16 cellular contexts compared by ENCODE assay signal in genomic region chr9:1495282-1495681, GRCh38.
A peak's percentile ranks its signal among the peaks of the same experiment; 100 is the strongest.
DNase-seq lines count a peak whose midpoint lies in the region; ATAC-seq and TF ChIP-seq lines count a peak whose summit lies in the region.
"Had no signal": no experiment of that assay in that cellular context is flagged by ENCODE, and none has a peak within 500 bp of the region (broad histone marks: within the 10 kb centered on the region; RNA-seq: fewer than 3 reads in every experiment).

No MANE protein-coding gene starts in this region.

- no peak overlapping the region for H4K8ac ChIP-seq in mesendoderm (ENCODE audit: low read depth, low read length)

- POLR2A ChIA-PET in WTC11 (lab: Charles Lee): no interaction called here

- H3K9me3 ChIP-seq in T-helper 17 cell (ENCODE audit: control insufficient read depth, low read length, poor library complexity, severe bottlenecking): no peaks in the 10 kb centered on the region
- H3K9me3 ChIP-seq: BE2C, Caco-2 had no signal

- H3K79me2 ChIP-seq in GM23338 (replicated peaks; ENCODE audit: insufficient read depth): no peaks in the 10 kb centered on the region
- H3K79me2 ChIP-seq in mesendoderm (ENCODE audit: control insufficient read depth, insufficient read depth, low read length): no peaks in the 10 kb centered on the region

- no peak overlapping the region for H3K4ac ChIP-seq in mesendoderm (ENCODE audit: low read depth, low read length)

- H3K36me3 Mint-ChIP-seq in GM23338 (ENCODE audit: low read depth): no peaks in the 10 kb centered on the region
- H3K36me3 Mint-ChIP-seq in WTC11: no peaks in the 10 kb centered on the region
- no peaks in the 10 kb centered on the region for H3K36me3 Mint-ChIP-seq in osteocyte (ENCODE audit: unreplicated experiment)
- H3K36me3 Mint-ChIP-seq in T-helper 17 cell (ENCODE audit: low read depth): no peaks in the 10 kb centered on the region
- H3K36me3 Mint-ChIP-seq: CD4-positive, CD25-positive, alpha-beta regulatory T cell; CD8-positive, alpha-beta memory T cell had no signal

- TF ChIP-seq CTCF in GM23338 (conservative IDR thresholded peaks at IDR 0.05; ENCODE audit: low read depth in 2 of 2) (no peak), WTC11 (IDR thresholded peaks at IDR 0.05) (no peak), osteocyte (IDR thresholded peaks at IDR 0.05) (no peak)

- H3K4me3 ChIP-seq in GM23338 (no peak overlapping the region), mesendoderm (ENCODE audit: low read length) (no peak overlapping the region)

- H3K27me3 ChIP-seq in GM23338 (ENCODE audit: insufficient read depth) (no peaks in the 10 kb centered on the region), mesendoderm (ENCODE audit: insufficient read depth, low read length, poor library complexity) (no peaks in the 10 kb centered on the region)
- H3K27me3 ChIP-seq: BE2C had no signal

- ATAC-seq in GM23338 (peak; percentile 57), WTC11 (peak; percentile 78), GM18907 (IDR thresholded peaks at IDR 0.05; ENCODE audit: unreplicated experiment) (no peak), T-helper 17 cell (no peak)

- H3K4me1 ChIP-seq in GM23338 (ENCODE audit: insufficient read depth) (peaks cover 14% of the 10 kb centered on the region), mesendoderm (ENCODE audit: control insufficient read depth, low read depth, low read length) (no peaks in the 10 kb centered on the region)
- H3K4me1 ChIP-seq: BE2C, Caco-2 had no signal

- H3K27ac Mint-ChIP-seq in GM23338 (0 out of 2 replicates have a peak overlapping the region, but pooled peaks have one; percentile 19), WTC11 (no peak overlapping the region), osteocyte (ENCODE audit: unreplicated experiment) (no peak overlapping the region), T-helper 17 cell (no peak overlapping the region)
- H3K27ac Mint-ChIP-seq: CD4-positive, CD25-positive, alpha-beta regulatory T cell; CD8-positive, alpha-beta memory T cell; H9 had no signal

- CTCF ChIA-PET in WTC11 (lab: Charles Lee): no interaction called here

- H3K9me2 ChIP-seq in GM23338 (ENCODE audit: insufficient read depth): 0 out of 2 replicates have a peak, but pooled peaks cover 3% of the 10 kb centered on the region

- no peaks in the 10 kb centered on the region for H3F3A ChIP-seq in GM23338 (replicated peaks; ENCODE audit: low read depth)

- no peak overlapping the region for H3K23ac ChIP-seq in mesendoderm (ENCODE audit: low read length)

- no peak overlapping the region for H4K5ac ChIP-seq in mesendoderm (ENCODE audit: low read length)

- no peak overlapping the region for H3K18ac ChIP-seq in mesendoderm (ENCODE audit: low read length)

- H3K56ac ChIP-seq in mesendoderm (ENCODE audit: low read length): no peak overlapping the region

- no peaks in the 10 kb centered on the region for H3K27me3 Mint-ChIP-seq in GM23338 (ENCODE audit: insufficient read depth, low read depth, poor library complexity)
- H3K27me3 Mint-ChIP-seq in WTC11 (ENCODE audit: low read depth): no peaks in the 10 kb centered on the region
- no peaks in the 10 kb centered on the region for H3K27me3 Mint-ChIP-seq in osteocyte (ENCODE audit: unreplicated experiment)
- peaks cover 4% of the 10 kb centered on the region for H3K27me3 Mint-ChIP-seq in T-helper 17 cell
- H3K27me3 Mint-ChIP-seq: CD4-positive, CD25-positive, alpha-beta regulatory T cell had no signal

- H3K4me3 Mint-ChIP-seq in GM23338 (no peak overlapping the region), WTC11 (no peak overlapping the region), osteocyte (ENCODE audit: unreplicated experiment) (no peak overlapping the region), T-helper 17 cell (no peak overlapping the region)
- H3K4me3 Mint-ChIP-seq: CD4-positive, CD25-positive, alpha-beta regulatory T cell; CD8-positive, alpha-beta memory T cell; H9 had no signal

- H2BK15ac ChIP-seq in mesendoderm (replicated peaks; ENCODE audit: low read depth): no peak overlapping the region

- peak; percentile 6 for DNase-seq in GM23338 (ENCODE audit: low spot score)
- no peak for DNase-seq in WTC11 (ENCODE audit: low spot score)
- peak; percentile 3 for DNase-seq in mesendoderm
- DNase-seq in osteocyte (ENCODE audit: extremely low spot score, unreplicated experiment): no peak
- DNase-seq in T-helper 17 cell: no peak
- DNase-seq: ACHN; BE2C; C1 segment of cervical spinal cord; Caco-2; CD4-positive, CD25-positive, alpha-beta regulatory T cell; CD8-positive, alpha-beta memory T cell; DMS79 treated with DMSO at 0.1 percent for 48 hours; GF-D8; H9 had no signal

- H3K9me3 Mint-ChIP-seq in GM23338: no peaks in the 10 kb centered on the region
- H3K9me3 Mint-ChIP-seq in WTC11: no peaks in the 10 kb centered on the region
- H3K9me3 Mint-ChIP-seq in osteocyte (ENCODE audit: unreplicated experiment): peaks cover 7% of the 10 kb centered on the region
- H3K9me3 Mint-ChIP-seq: CD8-positive, alpha-beta memory T cell had no signal

- H3K36me3 ChIP-seq in GM23338 (ENCODE audit: insufficient read depth) (no peaks in the 10 kb centered on the region), mesendoderm (ENCODE audit: control insufficient read depth, insufficient read depth, low read length) (no peaks in the 10 kb centered on the region)
- H3K36me3 ChIP-seq: BE2C had no signal

- H3K4me2 ChIP-seq in GM23338 (no peak overlapping the region), mesendoderm (ENCODE audit: low read length) (no peak overlapping the region)

- no peak overlapping the region for H2AK5ac ChIP-seq in mesendoderm (ENCODE audit: low read length)

- no peak overlapping the region for H3K9ac ChIP-seq in mesendoderm (ENCODE audit: low read length)

- H3K4me1 Mint-ChIP-seq in GM23338 (peaks cover 18% of the 10 kb centered on the region), WTC11 (peaks cover 20% of the 10 kb centered on the region), osteocyte (ENCODE audit: unreplicated experiment) (no peaks in the 10 kb centered on the region), T-helper 17 cell (no peaks in the 10 kb centered on the region)
- H3K4me1 Mint-ChIP-seq: CD4-positive, CD25-positive, alpha-beta regulatory T cell had no signal

- no peaks in the 10 kb centered on the region for H3K79me1 ChIP-seq in mesendoderm (ENCODE audit: low read length)

- H3K27ac ChIP-seq in GM23338 (ENCODE audit: low read depth) (no peak overlapping the region), mesendoderm (ENCODE audit: low read depth, low read length) (no peak overlapping the region)
- H3K27ac ChIP-seq: HL-60 had no signal

- no peak overlapping the region for H2BK5ac ChIP-seq in mesendoderm (ENCODE audit: low read length)

- H2AFZ ChIP-seq in GM23338: 0 out of 2 replicates have a peak overlapping the region, but pooled peaks have one; percentile 15

- no peak overlapping the region for H2BK120ac ChIP-seq in mesendoderm (ENCODE audit: low read depth, low read length)

- no peaks in the 10 kb centered on the region for H4K20me1 ChIP-seq in GM23338 (replicated peaks; ENCODE audit: insufficient read depth)

TF ChIP-seq in GM23338, 12 proteins besides CTCF, POLR2A, EP300 and RAD21:
- TF ChIP-seq ZNF331 (CRISPR knock-in tag; IDR thresholded peaks at IDR 0.05; ENCODE audit: low read depth): no peak
- no peak for TF ChIP-seq STAT1 (IDR thresholded peaks at IDR 0.05; ENCODE audit: unreplicated experiment)
- no peak for TF ChIP-seq JUNB (IDR thresholded peaks at IDR 0.05; ENCODE audit: unreplicated experiment)

TF ChIP-seq in WTC11, 78 proteins besides CTCF, POLR2A, EP300 and RAD21 (continues in another document):
- TF ChIP-seq ZMAT4 (CRISPR knock-in tag; IDR thresholded peaks at IDR 0.05) (no peak), ZNF281 (CRISPR knock-in tag; IDR thresholded peaks at IDR 0.05) (no peak), NR1H2 (CRISPR knock-in tag; IDR thresholded peaks at IDR 0.05) (no peak), E2F4 (CRISPR knock-in tag; IDR thresholded peaks at IDR 0.05; ENCODE audit: borderline replicate concordance, low read depth) (no peak), ZNF219 (CRISPR knock-in tag; IDR thresholded peaks at IDR 0.05; ENCODE audit: borderline replicate concordance) (no peak), JAZF1 (CRISPR knock-in tag; IDR thresholded peaks at IDR 0.05) (no peak)

Comparison
In these comparisons a context has a peak if more than half of its experiments do, and no peak if none do; other contexts are left out.
1. ATAC-seq: peak in GM23338 (single experiment) and WTC11 (single experiment); none in GM18907 (single experiment) and T-helper 17 cell (single experiment).
2. DNase-seq: peak in GM23338 (single experiment) and mesendoderm (single experiment); none in WTC11 (single experiment), osteocyte (single experiment) and T-helper 17 cell (0 of 3).